ENCODE assay signal across 1 cellular context in genomic region chr4:20422398-20422797, GRCh38.
TF ChIP-seq lines count a peak whose summit lies in the region.

No MANE protein-coding gene starts in this region.

TF ChIP-seq in GM12878, 131 proteins besides CTCF, POLR2A, EP300 and RAD21 (continued from another document):
- TF ChIP-seq CUX1 (IDR thresholded peaks at IDR 0.05; ENCODE audit: insufficient replicate concordance, low read depth, low read length): no peak
